ENCODE assay signal across 2 cellular contexts in the genomic region with DNA sequence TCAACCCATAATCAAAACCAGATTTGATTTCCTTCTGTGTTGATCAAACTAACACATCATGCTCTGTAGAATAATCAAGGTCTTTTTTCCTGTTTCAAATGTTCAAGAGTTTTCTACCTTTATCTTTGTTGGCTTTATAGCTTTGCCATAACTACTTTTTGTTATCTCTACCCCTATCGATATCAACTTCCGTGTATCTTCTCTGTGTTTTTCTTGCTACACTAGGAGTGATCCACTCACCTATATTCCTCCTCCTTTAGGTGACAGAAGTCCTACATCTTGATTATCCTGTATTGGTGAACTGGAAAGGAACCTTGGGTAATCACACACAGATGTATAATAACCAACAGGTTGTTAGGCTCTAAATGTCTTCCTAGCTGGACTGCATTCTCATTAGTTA.
A peak's percentile ranks its signal among the peaks of the same experiment; 100 is the strongest.
TF ChIP-seq lines count a peak whose summit lies in the region.

No MANE protein-coding gene starts in this region.

TF ChIP-seq in HEK293, 187 proteins besides CTCF, POLR2A, EP300 and RAD21:
- TF ChIP-seq ZNF433 (tag by site-specific recombination; IDR thresholded peaks at IDR 0.05; ENCODE audit: low read depth), result no peak
- peak; percentile 50; the same call in 1 of the 2 replicates for TF ChIP-seq SCRT2 (tag by site-specific recombination; IDR thresholded peaks at IDR 0.05)
- TF ChIP-seq ZNF211 (tag by site-specific recombination; IDR thresholded peaks at IDR 0.05; ENCODE audit: low read depth), result no peak

TF ChIP-seq in IMR-90, 13 proteins besides CTCF, POLR2A, EP300 and RAD21:
- TF ChIP-seq CEBPB (IDR thresholded peaks at IDR 0.05; ENCODE audit: low read depth, low read length) (no peak), RFX5 (IDR thresholded peaks at IDR 0.05; ENCODE audit: low read depth, low read length) (no peak), RCOR1 (IDR thresholded peaks at IDR 0.05; ENCODE audit: insufficient replicate concordance, low read length) (no peak), FOS (IDR thresholded peaks at IDR 0.05; ENCODE audit: low read depth, low read length) (no peak), SMC3 (IDR thresholded peaks at IDR 0.05; ENCODE audit: low read depth, low read length) (no peak), NFE2L2 (IDR thresholded peaks at IDR 0.05; ENCODE audit: low read depth, low read length) (no peak), CHD1 (IDR thresholded peaks at IDR 0.05; ENCODE audit: low read depth, low read length) (no peak)
TF ChIP-seq in IMR-90: peak in this region for 0.
